In the genomic region with DNA sequence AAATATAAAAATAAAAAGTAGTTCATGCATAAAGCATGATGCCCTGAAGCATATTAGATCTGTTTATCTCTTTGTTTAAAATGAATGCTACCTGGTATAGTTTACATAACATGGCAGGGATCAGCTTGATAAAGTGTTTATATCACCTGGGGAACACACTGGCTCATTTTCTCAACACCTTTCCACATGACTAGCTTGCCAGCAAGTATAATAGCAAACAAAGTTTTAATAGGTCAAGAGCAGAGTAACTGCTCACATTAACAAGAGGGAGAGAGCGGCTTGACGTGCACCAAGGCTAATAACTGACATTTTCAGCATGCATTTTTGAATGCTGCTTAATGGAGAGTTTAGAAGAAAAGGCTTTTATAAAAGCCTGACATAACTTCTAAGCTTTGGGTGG, we compare ENCODE assay signal across 30 cellular contexts.
DNase-seq lines count a peak whose midpoint lies in the region; ATAC-seq, FAIRE-seq and TF ChIP-seq lines count a peak whose summit lies in the region.
"Had no signal": no experiment of that assay in that cellular context is flagged by ENCODE, and none has a peak within 500 bp of the region (broad histone marks: within the 10 kb centered on the region; RNA-seq: fewer than 3 reads in every experiment).

No MANE protein-coding gene starts in this region.

- H3K9me3 ChIP-seq in lower lobe of right lung, result no peaks in the 10 kb centered on the region
- H3K9me3 ChIP-seq: mucosa of descending colon, stomach, thyroid gland had no signal

- no peak overlapping the region for H3K4me3 ChIP-seq in lower lobe of right lung
- H3K4me3 ChIP-seq: lung, mucosa of descending colon, SK-N-MC, smooth muscle cell, stomach, thyroid gland had no signal

- H3K27ac ChIP-seq in lower lobe of right lung, result no peak overlapping the region
- H3K27ac ChIP-seq: SK-N-MC, stomach, thyroid gland had no signal

- no peak for TF ChIP-seq CTCF in lower lobe of right lung (IDR thresholded peaks at IDR 0.05)
- no peak for TF ChIP-seq CTCF in GM13976 (IDR thresholded peaks at IDR 0.05; ENCODE audit: borderline replicate concordance, control extremely low read depth, extremely low read depth, insufficient read depth, missing control alignments)

- peaks cover 4% of the 10 kb centered on the region for H3K27me3 ChIP-seq in lower lobe of right lung (ENCODE audit: low read depth)
- H3K27me3 ChIP-seq: stomach, thyroid gland had no signal

- DNase-seq in NCI-H2081 (lab: John Stamatoyannopoulos, UW) (peak; percentile 5 to 57), NCI-H2081 treated with DMSO at 0.1 percent for 48 hours (lab: John Stamatoyannopoulos, UW) (no peak), NCI-H1417 (lab: John Stamatoyannopoulos, UW) (peak in 2 of 3 experiments; percentile 65 to 84), NCI-H510A treated with DMSO at 0.1 percent for 48 hours (lab: John Stamatoyannopoulos, UW) (peak; percentile 89), lower lobe of right lung (no peak), frontal cortex (ENCODE audit: low spot score in 2 of 2) (no peak), NCI-H82 (lab: John Stamatoyannopoulos, UW) (no peak), GM13976 (ENCODE audit: low spot score) (no peak)
- DNase-seq: 8988T; activated CD4-positive, alpha-beta T cell treated with anti-CD3 and anti-CD28 coated beads, Interleukin-2, amount 50 U/mL, for 4 hours; activated CD8-positive, alpha-beta memory T cell treated with anti-CD3 and anti-CD28 coated beads, Interleukin-2, amount 50 U/mL, for 4 hours; activated naive CD4-positive, alpha-beta T cell treated with anti-CD3 and anti-CD28 coated beads, Interleukin-2, amount 10 ng/mL, durations not matched to agents 7 days and 5 days; DMS 273 treated with DMSO at 0.1 percent for 48 hours; effector CD4-positive, alpha-beta T cell; GF-D8; glutamatergic neuron; KG1; kidney; mucosa of descending colon; NCI-H1694 treated with DMSO at 0.1 percent for 48 hours; retina; stimulated activated CD4-positive, alpha-beta T cell treated with anti-CD3 and anti-CD28 coated beads, Interleukin-1b, Interleukin-23, amount 100 ng/mL, for 48 hours; stimulated activated CD8-positive, alpha-beta memory T cell treated with anti-CD3 and anti-CD28 coated beads, Interleukin-4, amount 100 ng/mL, for 48 hours; stomach; thyroid gland had no signal

- ATAC-seq in lower lobe of right lung, result peak; percentile 70 to 75
- ATAC-seq: HCT116; mucosa of descending colon; natural killer cell treated with Interleukin-12 subunit alpha and Interleukin-12 subunit beta and Interleukin-15 and Interleukin-18, amount 100 ng/mL, for 72 hours had no signal

- FAIRE-seq in frontal cortex (lab: Jason Lieb, UNC), result no peak
- FAIRE-seq: kidney had no signal

- no peaks in the 10 kb centered on the region for H3K36me3 ChIP-seq in lower lobe of right lung
- H3K36me3 ChIP-seq: stomach, thyroid gland had no signal

- intact Hi-C loops in lower lobe of right lung (cut with DNase I), result no loop called here

- in situ Hi-C loops in GM13976 (cut with MboI; ENCODE audit: low sequenced_read_pairs, unreplicated experiment), result no loop called here

- no peaks in the 10 kb centered on the region for H3K4me1 ChIP-seq in lower lobe of right lung
- H3K4me1 ChIP-seq: thyroid gland had no signal

Comparison
In these comparisons a context has a peak if more than half of its experiments do, and no peak if none do; other contexts are left out.
1. DNase-seq: peak in NCI-H2081 (2 of 2), NCI-H1417 (2 of 3) and NCI-H510A treated with DMSO at 0.1 percent for 48 hours (single experiment); none in NCI-H2081 treated with DMSO at 0.1 percent for 48 hours (single experiment), lower lobe of right lung (single experiment), frontal cortex (0 of 2), NCI-H82 (single experiment) and GM13976 (single experiment).